In the genomic region with DNA sequence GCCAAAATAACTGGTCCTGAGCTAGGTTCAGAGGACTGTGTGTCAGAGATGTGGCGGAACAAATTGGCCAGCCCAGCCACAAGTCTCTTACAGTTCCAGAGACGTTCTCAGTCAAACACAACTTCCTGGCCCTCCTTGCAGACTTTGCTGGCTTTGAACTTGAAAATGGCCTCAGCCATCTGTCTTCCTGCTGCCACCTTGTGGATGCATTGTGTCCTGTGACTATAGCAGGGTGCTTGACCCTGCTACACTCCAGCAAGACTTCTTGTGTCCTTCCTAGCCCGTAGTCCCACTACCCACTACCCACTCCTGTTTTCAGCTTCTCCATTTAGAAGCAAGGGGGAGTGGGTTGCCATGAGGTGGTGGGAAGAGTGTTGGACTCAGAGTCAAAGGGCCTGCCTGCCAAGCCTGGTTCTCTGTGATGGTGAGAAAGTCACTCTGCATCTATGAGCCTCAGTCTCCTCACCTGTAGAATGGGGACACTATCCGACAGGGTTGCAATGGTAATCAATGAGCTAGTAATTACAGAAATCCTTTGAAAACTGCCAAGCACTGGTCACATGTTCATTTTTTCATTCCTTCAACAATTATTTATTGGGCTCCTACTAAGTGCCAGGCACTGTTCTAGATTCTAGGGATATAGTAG, we compare ENCODE assay signal across 1 cellular context.
TF ChIP-seq lines count a peak whose summit lies in the region.

No MANE protein-coding gene starts in this region.

TF ChIP-seq in H1, 55 proteins besides CTCF, POLR2A, EP300 and RAD21:
- TF ChIP-seq GABPA (IDR thresholded peaks at IDR 0.05; ENCODE audit: borderline replicate concordance, insufficient read depth, low read length): no peak
- no peak for TF ChIP-seq KDM4A (IDR thresholded peaks at IDR 0.05; ENCODE audit: low read depth, low read length, severe bottlenecking)
- no peak for TF ChIP-seq BACH1 (IDR thresholded peaks at IDR 0.05; ENCODE audit: low read length)
- no peak for TF ChIP-seq CREB1 (IDR thresholded peaks at IDR 0.05)
- TF ChIP-seq EZH2 (IDR thresholded peaks at IDR 0.05; ENCODE audit: low read depth, low read length, severe bottlenecking): no peak
- no peak for TF ChIP-seq RXRA (IDR thresholded peaks at IDR 0.05; ENCODE audit: insufficient read depth, low read depth, low read length)
- no peak for TF ChIP-seq CBX5 (IDR thresholded peaks at IDR 0.05; ENCODE audit: low read depth, low read length)
- TF ChIP-seq HDAC2 (IDR thresholded peaks at IDR 0.05; ENCODE audit: borderline replicate concordance in 1 of 2, low read depth in 2 of 2, low read length in 2 of 2): peak in 1 of 2 experiments; percentile 56; a peak in 1 of 4 replicates
- no peak for TF ChIP-seq POLR2AphosphoS5 (IDR thresholded peaks at IDR 0.05; ENCODE audit: low read depth, low read length)
- TF ChIP-seq HDAC6 (IDR thresholded peaks at IDR 0.05; ENCODE audit: low read depth, low read length): no peak
- TF ChIP-seq SIX5 (IDR thresholded peaks at IDR 0.05; ENCODE audit: low read depth, low read length): no peak
- peak; percentile 96; the same call in 1 of the 2 replicates for TF ChIP-seq KDM1A (IDR thresholded peaks at IDR 0.05; ENCODE audit: borderline replicate concordance, low read length)
- TF ChIP-seq CTBP2 (IDR thresholded peaks at IDR 0.05; ENCODE audit: borderline replicate concordance, insufficient read depth, insufficient read length, low read length): no peak
- TF ChIP-seq SIRT6 (IDR thresholded peaks at IDR 0.05; ENCODE audit: low read length): no peak
- TF ChIP-seq SP1 (IDR thresholded peaks at IDR 0.05; ENCODE audit: low read depth, low read length): no peak
- TF ChIP-seq CEBPB (IDR thresholded peaks at IDR 0.05; ENCODE audit: low read depth, low read length): no peak
- no peak for TF ChIP-seq RNF2 (IDR thresholded peaks at IDR 0.05; ENCODE audit: borderline replicate concordance, low read depth, low read length, missing control alignments, poor library complexity, severe bottlenecking)
- no peak for TF ChIP-seq TAF1 (IDR thresholded peaks at IDR 0.05; ENCODE audit: low read depth, low read length)
- peak; percentile 88 for TF ChIP-seq YY1 (IDR thresholded peaks at IDR 0.05; ENCODE audit: low read depth, low read length)
- TF ChIP-seq SIN3A (conservative IDR thresholded peaks at IDR 0.05 in 1 of 2, IDR thresholded peaks at IDR 0.05 in 1 of 2; ENCODE audit: low read depth in 1 of 2, low read length in 2 of 2): no peak
- TF ChIP-seq, protein P1, sequence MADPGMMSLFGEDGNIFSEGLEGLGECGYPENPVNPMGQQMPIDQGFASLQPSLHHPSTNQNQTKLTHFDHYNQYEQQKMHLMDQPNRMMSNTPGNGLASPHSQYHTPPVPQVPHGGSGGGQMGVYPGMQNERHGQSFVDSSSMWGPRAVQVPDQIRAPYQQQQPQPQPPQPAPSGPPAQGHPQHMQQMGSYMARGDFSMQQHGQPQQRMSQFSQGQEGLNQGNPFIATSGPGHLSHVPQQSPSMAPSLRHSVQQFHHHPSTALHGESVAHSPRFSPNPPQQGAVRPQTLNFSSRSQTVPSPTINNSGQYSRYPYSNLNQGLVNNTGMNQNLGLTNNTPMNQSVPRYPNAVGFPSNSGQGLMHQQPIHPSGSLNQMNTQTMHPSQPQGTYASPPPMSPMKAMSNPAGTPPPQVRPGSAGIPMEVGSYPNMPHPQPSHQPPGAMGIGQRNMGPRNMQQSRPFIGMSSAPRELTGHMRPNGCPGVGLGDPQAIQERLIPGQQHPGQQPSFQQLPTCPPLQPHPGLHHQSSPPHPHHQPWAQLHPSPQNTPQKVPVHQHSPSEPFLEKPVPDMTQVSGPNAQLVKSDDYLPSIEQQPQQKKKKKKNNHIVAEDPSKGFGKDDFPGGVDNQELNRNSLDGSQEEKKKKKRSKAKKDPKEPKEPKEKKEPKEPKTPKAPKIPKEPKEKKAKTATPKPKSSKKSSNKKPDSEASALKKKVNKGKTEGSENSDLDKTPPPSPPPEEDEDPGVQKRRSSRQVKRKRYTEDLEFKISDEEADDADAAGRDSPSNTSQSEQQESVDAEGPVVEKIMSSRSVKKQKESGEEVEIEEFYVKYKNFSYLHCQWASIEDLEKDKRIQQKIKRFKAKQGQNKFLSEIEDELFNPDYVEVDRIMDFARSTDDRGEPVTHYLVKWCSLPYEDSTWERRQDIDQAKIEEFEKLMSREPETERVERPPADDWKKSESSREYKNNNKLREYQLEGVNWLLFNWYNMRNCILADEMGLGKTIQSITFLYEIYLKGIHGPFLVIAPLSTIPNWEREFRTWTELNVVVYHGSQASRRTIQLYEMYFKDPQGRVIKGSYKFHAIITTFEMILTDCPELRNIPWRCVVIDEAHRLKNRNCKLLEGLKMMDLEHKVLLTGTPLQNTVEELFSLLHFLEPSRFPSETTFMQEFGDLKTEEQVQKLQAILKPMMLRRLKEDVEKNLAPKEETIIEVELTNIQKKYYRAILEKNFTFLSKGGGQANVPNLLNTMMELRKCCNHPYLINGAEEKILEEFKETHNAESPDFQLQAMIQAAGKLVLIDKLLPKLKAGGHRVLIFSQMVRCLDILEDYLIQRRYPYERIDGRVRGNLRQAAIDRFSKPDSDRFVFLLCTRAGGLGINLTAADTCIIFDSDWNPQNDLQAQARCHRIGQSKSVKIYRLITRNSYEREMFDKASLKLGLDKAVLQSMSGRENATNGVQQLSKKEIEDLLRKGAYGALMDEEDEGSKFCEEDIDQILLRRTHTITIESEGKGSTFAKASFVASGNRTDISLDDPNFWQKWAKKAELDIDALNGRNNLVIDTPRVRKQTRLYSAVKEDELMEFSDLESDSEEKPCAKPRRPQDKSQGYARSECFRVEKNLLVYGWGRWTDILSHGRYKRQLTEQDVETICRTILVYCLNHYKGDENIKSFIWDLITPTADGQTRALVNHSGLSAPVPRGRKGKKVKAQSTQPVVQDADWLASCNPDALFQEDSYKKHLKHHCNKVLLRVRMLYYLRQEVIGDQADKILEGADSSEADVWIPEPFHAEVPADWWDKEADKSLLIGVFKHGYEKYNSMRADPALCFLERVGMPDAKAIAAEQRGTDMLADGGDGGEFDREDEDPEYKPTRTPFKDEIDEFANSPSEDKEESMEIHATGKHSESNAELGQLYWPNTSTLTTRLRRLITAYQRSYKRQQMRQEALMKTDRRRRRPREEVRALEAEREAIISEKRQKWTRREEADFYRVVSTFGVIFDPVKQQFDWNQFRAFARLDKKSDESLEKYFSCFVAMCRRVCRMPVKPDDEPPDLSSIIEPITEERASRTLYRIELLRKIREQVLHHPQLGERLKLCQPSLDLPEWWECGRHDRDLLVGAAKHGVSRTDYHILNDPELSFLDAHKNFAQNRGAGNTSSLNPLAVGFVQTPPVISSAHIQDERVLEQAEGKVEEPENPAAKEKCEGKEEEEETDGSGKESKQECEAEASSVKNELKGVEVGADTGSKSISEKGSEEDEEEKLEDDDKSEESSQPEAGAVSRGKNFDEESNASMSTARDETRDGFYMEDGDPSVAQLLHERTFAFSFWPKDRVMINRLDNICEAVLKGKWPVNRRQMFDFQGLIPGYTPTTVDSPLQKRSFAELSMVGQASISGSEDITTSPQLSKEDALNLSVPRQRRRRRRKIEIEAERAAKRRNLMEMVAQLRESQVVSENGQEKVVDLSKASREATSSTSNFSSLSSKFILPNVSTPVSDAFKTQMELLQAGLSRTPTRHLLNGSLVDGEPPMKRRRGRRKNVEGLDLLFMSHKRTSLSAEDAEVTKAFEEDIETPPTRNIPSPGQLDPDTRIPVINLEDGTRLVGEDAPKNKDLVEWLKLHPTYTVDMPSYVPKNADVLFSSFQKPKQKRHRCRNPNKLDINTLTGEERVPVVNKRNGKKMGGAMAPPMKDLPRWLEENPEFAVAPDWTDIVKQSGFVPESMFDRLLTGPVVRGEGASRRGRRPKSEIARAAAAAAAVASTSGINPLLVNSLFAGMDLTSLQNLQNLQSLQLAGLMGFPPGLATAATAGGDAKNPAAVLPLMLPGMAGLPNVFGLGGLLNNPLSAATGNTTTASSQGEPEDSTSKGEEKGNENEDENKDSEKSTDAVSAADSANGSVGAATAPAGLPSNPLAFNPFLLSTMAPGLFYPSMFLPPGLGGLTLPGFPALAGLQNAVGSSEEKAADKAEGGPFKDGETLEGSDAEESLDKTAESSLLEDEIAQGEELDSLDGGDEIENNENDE (IDR thresholded peaks at IDR 0.05; ENCODE audit: insufficient replicate concordance, low read length): no peak
